Comparison of ENCODE assay signal across 1 cellular context in the genomic region with DNA sequence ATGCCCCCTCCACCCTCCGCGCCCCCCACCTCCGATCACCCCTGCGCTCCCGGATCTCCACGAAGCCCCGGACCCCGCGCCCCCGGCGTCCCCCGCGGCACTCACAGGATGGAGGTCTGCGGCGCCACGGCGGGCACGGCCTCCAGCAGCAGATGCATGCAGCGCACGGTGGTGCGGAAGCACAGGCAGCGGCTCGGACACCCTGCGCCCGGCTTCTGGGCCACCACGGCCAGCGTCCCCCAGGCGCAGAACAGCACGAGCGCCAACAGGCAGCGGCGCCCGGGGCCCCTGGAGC.
TF ChIP-seq lines count a peak whose summit lies in the region.

No MANE protein-coding gene starts in this region.

TF ChIP-seq in WTC11, 78 proteins besides CTCF, POLR2A, EP300 and RAD21 (continued from another document):
- TF ChIP-seq, protein P1, sequence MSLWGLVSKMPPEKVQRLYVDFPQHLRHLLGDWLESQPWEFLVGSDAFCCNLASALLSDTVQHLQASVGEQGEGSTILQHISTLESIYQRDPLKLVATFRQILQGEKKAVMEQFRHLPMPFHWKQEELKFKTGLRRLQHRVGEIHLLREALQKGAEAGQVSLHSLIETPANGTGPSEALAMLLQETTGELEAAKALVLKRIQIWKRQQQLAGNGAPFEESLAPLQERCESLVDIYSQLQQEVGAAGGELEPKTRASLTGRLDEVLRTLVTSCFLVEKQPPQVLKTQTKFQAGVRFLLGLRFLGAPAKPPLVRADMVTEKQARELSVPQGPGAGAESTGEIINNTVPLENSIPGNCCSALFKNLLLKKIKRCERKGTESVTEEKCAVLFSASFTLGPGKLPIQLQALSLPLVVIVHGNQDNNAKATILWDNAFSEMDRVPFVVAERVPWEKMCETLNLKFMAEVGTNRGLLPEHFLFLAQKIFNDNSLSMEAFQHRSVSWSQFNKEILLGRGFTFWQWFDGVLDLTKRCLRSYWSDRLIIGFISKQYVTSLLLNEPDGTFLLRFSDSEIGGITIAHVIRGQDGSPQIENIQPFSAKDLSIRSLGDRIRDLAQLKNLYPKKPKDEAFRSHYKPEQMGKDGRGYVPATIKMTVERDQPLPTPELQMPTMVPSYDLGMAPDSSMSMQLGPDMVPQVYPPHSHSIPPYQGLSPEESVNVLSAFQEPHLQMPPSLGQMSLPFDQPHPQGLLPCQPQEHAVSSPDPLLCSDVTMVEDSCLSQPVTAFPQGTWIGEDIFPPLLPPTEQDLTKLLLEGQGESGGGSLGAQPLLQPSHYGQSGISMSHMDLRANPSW (CRISPR knock-in tag; conservative IDR thresholded peaks at IDR 0.05; ENCODE audit: low read depth), result no peak
- TF ChIP-seq ZNF396 (CRISPR knock-in tag; IDR thresholded peaks at IDR 0.05; ENCODE audit: borderline replicate concordance), result no peak
- no peak for TF ChIP-seq SMAD3 (CRISPR knock-in tag; IDR thresholded peaks at IDR 0.05; ENCODE audit: borderline replicate concordance)
- TF ChIP-seq, protein P2, sequence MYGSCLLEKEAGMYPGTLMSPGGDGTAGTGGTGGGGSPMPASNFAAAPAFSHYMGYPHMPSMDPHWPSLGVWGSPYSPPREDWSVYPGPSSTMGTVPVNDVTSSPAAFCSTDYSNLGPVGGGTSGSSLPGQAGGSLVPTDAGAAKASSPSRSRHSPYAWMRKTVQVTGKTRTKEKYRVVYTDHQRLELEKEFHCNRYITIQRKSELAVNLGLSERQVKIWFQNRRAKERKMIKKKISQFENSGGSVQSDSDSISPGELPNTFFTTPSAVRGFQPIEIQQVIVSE (CRISPR knock-in tag; IDR thresholded peaks at IDR 0.05; ENCODE audit: borderline replicate concordance), result no peak
- TF ChIP-seq FOXP1 (CRISPR knock-in tag; IDR thresholded peaks at IDR 0.05; ENCODE audit: borderline replicate concordance), result peak; percentile 90
- TF ChIP-seq, protein P3, sequence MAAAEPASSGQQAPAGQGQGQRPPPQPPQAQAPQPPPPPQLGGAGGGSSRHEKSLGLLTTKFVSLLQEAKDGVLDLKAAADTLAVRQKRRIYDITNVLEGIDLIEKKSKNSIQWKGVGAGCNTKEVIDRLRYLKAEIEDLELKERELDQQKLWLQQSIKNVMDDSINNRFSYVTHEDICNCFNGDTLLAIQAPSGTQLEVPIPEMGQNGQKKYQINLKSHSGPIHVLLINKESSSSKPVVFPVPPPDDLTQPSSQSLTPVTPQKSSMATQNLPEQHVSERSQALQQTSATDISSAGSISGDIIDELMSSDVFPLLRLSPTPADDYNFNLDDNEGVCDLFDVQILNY (CRISPR knock-in tag; IDR thresholded peaks at IDR 0.05), result no peak
- no peak for TF ChIP-seq NR1H2 (CRISPR knock-in tag; IDR thresholded peaks at IDR 0.05)
- TF ChIP-seq, protein P4, sequence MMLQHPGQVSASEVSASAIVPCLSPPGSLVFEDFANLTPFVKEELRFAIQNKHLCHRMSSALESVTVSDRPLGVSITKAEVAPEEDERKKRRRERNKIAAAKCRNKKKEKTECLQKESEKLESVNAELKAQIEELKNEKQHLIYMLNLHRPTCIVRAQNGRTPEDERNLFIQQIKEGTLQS (CRISPR knock-in tag; conservative IDR thresholded peaks at IDR 0.05), result no peak
- TF ChIP-seq, protein P5, sequence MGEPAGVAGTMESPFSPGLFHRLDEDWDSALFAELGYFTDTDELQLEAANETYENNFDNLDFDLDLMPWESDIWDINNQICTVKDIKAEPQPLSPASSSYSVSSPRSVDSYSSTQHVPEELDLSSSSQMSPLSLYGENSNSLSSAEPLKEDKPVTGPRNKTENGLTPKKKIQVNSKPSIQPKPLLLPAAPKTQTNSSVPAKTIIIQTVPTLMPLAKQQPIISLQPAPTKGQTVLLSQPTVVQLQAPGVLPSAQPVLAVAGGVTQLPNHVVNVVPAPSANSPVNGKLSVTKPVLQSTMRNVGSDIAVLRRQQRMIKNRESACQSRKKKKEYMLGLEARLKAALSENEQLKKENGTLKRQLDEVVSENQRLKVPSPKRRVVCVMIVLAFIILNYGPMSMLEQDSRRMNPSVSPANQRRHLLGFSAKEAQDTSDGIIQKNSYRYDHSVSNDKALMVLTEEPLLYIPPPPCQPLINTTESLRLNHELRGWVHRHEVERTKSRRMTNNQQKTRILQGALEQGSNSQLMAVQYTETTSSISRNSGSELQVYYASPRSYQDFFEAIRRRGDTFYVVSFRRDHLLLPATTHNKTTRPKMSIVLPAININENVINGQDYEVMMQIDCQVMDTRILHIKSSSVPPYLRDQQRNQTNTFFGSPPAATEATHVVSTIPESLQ (CRISPR knock-in tag; IDR thresholded peaks at IDR 0.05), result no peak
- TF ChIP-seq, protein P6, sequence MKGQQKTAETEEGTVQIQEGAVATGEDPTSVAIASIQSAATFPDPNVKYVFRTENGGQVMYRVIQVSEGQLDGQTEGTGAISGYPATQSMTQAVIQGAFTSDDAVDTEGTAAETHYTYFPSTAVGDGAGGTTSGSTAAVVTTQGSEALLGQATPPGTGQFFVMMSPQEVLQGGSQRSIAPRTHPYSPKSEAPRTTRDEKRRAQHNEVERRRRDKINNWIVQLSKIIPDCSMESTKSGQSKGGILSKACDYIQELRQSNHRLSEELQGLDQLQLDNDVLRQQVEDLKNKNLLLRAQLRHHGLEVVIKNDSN (CRISPR knock-in tag; IDR thresholded peaks at IDR 0.05), result no peak
- no peak for TF ChIP-seq ZNF671 (CRISPR knock-in tag; IDR thresholded peaks at IDR 0.05)
- TF ChIP-seq, protein P7, sequence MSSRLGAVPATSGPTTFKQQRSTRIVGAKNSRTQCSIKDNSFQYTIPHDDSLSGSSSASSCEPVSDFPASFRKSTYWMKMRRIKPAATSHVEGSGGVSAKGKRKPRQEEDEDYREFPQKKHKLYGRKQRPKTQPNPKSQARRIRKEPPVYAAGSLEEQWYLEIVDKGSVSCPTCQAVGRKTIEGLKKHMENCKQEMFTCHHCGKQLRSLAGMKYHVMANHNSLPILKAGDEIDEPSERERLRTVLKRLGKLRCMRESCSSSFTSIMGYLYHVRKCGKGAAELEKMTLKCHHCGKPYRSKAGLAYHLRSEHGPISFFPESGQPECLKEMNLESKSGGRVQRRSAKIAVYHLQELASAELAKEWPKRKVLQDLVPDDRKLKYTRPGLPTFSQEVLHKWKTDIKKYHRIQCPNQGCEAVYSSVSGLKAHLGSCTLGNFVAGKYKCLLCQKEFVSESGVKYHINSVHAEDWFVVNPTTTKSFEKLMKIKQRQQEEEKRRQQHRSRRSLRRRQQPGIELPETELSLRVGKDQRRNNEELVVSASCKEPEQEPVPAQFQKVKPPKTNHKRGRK (CRISPR knock-in tag; IDR thresholded peaks at IDR 0.05; ENCODE audit: borderline replicate concordance), result no peak
- TF ChIP-seq FOXK1 (CRISPR knock-in tag; IDR thresholded peaks at IDR 0.05), result no peak; the same call in 1 of the 2 replicates
- 0 out of 2 replicates have a peak, but pooled peaks have one; percentile 34 for TF ChIP-seq KAT7 (CRISPR knock-in tag; IDR thresholded peaks at IDR 0.05; ENCODE audit: borderline replicate concordance)
- no peak for TF ChIP-seq SMAD4 (CRISPR knock-in tag; IDR thresholded peaks at IDR 0.05)
- TF ChIP-seq, protein P8, sequence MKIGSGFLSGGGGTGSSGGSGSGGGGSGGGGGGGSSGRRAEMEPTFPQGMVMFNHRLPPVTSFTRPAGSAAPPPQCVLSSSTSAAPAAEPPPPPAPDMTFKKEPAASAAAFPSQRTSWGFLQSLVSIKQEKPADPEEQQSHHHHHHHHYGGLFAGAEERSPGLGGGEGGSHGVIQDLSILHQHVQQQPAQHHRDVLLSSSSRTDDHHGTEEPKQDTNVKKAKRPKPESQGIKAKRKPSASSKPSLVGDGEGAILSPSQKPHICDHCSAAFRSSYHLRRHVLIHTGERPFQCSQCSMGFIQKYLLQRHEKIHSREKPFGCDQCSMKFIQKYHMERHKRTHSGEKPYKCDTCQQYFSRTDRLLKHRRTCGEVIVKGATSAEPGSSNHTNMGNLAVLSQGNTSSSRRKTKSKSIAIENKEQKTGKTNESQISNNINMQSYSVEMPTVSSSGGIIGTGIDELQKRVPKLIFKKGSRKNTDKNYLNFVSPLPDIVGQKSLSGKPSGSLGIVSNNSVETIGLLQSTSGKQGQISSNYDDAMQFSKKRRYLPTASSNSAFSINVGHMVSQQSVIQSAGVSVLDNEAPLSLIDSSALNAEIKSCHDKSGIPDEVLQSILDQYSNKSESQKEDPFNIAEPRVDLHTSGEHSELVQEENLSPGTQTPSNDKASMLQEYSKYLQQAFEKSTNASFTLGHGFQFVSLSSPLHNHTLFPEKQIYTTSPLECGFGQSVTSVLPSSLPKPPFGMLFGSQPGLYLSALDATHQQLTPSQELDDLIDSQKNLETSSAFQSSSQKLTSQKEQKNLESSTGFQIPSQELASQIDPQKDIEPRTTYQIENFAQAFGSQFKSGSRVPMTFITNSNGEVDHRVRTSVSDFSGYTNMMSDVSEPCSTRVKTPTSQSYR (CRISPR knock-in tag; IDR thresholded peaks at IDR 0.05), result 0 out of 2 replicates have a peak, but pooled peaks have one; percentile 11
- TF ChIP-seq, protein P9, sequence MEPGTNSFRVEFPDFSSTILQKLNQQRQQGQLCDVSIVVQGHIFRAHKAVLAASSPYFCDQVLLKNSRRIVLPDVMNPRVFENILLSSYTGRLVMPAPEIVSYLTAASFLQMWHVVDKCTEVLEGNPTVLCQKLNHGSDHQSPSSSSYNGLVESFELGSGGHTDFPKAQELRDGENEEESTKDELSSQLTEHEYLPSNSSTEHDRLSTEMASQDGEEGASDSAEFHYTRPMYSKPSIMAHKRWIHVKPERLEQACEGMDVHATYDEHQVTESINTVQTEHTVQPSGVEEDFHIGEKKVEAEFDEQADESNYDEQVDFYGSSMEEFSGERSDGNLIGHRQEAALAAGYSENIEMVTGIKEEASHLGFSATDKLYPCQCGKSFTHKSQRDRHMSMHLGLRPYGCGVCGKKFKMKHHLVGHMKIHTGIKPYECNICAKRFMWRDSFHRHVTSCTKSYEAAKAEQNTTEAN (CRISPR knock-in tag; IDR thresholded peaks at IDR 0.05), result no peak
- TF ChIP-seq, protein P10, sequence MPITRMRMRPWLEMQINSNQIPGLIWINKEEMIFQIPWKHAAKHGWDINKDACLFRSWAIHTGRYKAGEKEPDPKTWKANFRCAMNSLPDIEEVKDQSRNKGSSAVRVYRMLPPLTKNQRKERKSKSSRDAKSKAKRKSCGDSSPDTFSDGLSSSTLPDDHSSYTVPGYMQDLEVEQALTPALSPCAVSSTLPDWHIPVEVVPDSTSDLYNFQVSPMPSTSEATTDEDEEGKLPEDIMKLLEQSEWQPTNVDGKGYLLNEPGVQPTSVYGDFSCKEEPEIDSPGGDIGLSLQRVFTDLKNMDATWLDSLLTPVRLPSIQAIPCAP (CRISPR knock-in tag; IDR thresholded peaks at IDR 0.05), result no peak
- 0 out of 2 replicates have a peak, but pooled peaks have one; percentile 22 for TF ChIP-seq ESRRA (CRISPR knock-in tag; IDR thresholded peaks at IDR 0.05; ENCODE audit: borderline replicate concordance)
- no peak for TF ChIP-seq OVOL2 (CRISPR knock-in tag; IDR thresholded peaks at IDR 0.05; ENCODE audit: borderline replicate concordance)
TF ChIP-seq in WTC11: peak in this region for 8.
